ENCODE assay signal across 15 cellular contexts in the genomic region with DNA sequence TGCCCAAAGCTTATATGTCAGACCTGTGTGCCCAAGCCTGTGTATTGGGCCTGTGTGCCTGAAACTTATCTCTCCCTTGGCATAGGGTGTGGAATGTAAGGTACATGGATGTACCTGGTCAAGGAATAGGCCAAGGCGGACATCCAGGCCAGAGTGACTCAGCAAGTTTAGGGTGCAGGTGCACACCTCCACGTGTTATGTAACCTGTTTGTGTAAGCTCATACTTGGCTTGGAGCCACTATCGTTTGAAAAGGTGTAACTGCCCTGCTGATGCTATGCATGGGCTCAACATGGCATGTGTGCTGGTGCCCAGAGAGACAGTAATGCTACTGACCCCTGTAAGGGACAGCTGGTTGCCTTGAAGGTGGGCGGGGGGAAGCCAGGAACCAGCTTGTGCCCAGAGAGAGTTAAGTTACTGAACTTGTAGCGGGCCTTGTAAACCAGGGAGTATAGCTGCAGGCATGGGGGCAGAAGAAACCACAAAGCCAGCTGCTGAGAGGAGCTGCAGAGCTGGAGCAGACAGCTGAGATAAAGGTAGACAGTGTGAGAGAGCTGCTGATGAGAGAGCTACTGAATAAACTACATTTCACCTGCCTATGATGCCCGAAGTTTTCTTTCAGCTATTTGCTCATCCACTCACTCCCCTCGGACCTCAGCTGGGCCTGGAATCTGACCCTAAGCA.
"Had no signal": no experiment of that assay in that cellular context is flagged by ENCODE, and none has a peak within 500 bp of the region (broad histone marks: within the 10 kb centered on the region; RNA-seq: fewer than 3 reads in every experiment).

No MANE protein-coding gene starts in this region.

- H3K4me1 Mint-ChIP-seq: activated CD4-positive, alpha-beta T cell treated with anti-CD3 and anti-CD28 coated beads, Interleukin-2, amount 10 ng/mL, durations not matched to agents 7 days and 5 days had no signal

- H3K27me3 Mint-ChIP-seq: activated CD4-positive, alpha-beta T cell treated with anti-CD3 and anti-CD28 coated beads, Interleukin-2, amount 10 ng/mL, durations not matched to agents 7 days and 5 days had no signal

- H3K4me3 Mint-ChIP-seq: activated CD4-positive, alpha-beta T cell treated with anti-CD3 and anti-CD28 coated beads, Interleukin-2, amount 10 ng/mL, durations not matched to agents 7 days and 5 days; neural progenitor cell had no signal

- H3K36me3 Mint-ChIP-seq: neural progenitor cell had no signal

- DNase-seq: activated CD4-positive, alpha-beta T cell treated with anti-CD3 and anti-CD28 coated beads, Interleukin-2, amount 10 ng/mL, durations not matched to agents 7 days and 5 days; activated CD4-positive, CD25-positive, alpha-beta regulatory T cell; activated CD8-positive, alpha-beta memory T cell treated with anti-CD3 and anti-CD28 coated beads for 24 hours; activated naive CD4-positive, alpha-beta T cell treated with Interleukin-2 at 50 U/mL for 16 hours; central memory CD4-positive, alpha-beta T cell; effector memory CD4-positive, alpha-beta T cell; gastrocnemius medialis; heart right ventricle; kidney; left ventricle myocardium superior; mesendoderm; stimulated activated CD4-positive, alpha-beta T cell treated with anti-CD3 and anti-CD28 coated beads, Interleukin-4, amount 100 ng/mL, for 4 hours had no signal

- H3K27ac Mint-ChIP-seq: activated CD4-positive, alpha-beta T cell treated with anti-CD3 and anti-CD28 coated beads, Interleukin-2, amount 10 ng/mL, durations not matched to agents 7 days and 5 days; neural progenitor cell had no signal

- H3K4me3 ChIP-seq: coronary artery, gastrocnemius medialis, heart right ventricle, neural progenitor cell, pancreas had no signal

- ATAC-seq: gastrocnemius medialis, heart right ventricle, left ventricle myocardium superior, pancreas had no signal
